Comparison of ENCODE assay signal across 22 cellular contexts in the genomic region with DNA sequence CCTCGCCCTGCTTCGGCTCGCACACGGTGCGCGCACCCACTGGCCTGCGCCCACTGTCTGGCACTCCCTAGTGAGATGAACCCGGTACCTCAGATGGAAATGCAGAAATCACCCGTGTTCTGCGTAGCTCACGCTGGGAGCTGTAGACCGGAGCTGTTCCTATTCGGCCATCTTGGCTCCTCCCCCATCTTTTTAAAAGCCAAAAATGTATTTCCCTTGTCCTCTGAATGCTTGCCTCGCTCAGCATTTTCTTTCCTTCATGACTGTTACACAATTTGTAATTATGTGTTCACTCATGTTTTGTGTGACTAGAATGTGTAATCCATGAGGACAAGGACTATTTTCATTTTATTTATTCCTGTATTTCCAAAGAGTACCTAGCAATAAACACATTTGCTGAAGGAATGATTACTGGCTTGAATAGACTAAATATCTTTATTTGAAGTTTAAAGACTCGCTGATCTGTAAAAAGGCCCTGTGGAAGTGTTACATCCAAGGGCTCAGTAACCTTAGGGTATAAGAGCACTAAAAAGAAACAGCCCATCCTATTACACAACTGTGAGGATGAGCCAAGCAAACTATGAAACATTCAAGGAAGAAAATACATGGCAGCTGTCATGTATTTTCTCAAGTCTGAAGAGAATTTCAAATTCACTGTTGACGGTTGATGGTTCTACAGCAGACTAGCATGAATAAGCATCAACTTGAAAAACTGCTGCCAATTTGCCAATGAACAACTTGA.
DNase-seq lines count a peak whose midpoint lies in the region; ATAC-seq and TF ChIP-seq lines count a peak whose summit lies in the region.
"Had no signal": no experiment of that assay in that cellular context is flagged by ENCODE, and none has a peak within 500 bp of the region (broad histone marks: within the 10 kb centered on the region; RNA-seq: fewer than 3 reads in every experiment).

No MANE protein-coding gene starts in this region.

- intact Hi-C loops in activated CD4-positive, alpha-beta T cell treated with anti-CD3 and anti-CD28 coated beads, Interleukin-2, amount 10 ng/mL, durations not matched to agents 24 days and 14 days (cut with micrococcal nuclease): no loop called here
- intact Hi-C loops in upper lobe of right lung (cut with DNase I): no loop called here

- H3K9me3 ChIP-seq in upper lobe of right lung: no peaks in the 10 kb centered on the region
- H3K9me3 ChIP-seq: BLaER1, left lung, neutrophil had no signal

- ATAC-seq in activated CD8-positive, alpha-beta T cell treated with anti-CD3 and anti-CD28 coated beads, Interleukin-2, amount 10 ng/mL, durations not matched to agents 7 days and 5 days: no peak
- no peak for ATAC-seq in upper lobe of right lung
- ATAC-seq: activated CD8-positive, alpha-beta memory T cell treated with anti-CD3 and anti-CD28 coated beads, Interleukin-2, amount 10 ng/mL, durations not matched to agents 7 days and 5 days; left lung had no signal

- no peaks in the 10 kb centered on the region for H3K27me3 ChIP-seq in upper lobe of right lung
- H3K27me3 ChIP-seq: BLaER1, left lung, neutrophil had no signal

- no peaks in the 10 kb centered on the region for H3K4me1 ChIP-seq in upper lobe of right lung
- H3K4me1 ChIP-seq: BLaER1, left lung had no signal

- no peak for TF ChIP-seq CTCF in nephron progenitor cell (IDR thresholded peaks at IDR 0.05)
- TF ChIP-seq CTCF in upper lobe of right lung (IDR thresholded peaks at IDR 0.05): no peak

- H3K9me3 Mint-ChIP-seq in nephron progenitor cell: peaks cover 39% of the 10 kb centered on the region
- no peaks in the 10 kb centered on the region for H3K9me3 Mint-ChIP-seq in activated CD4-positive, alpha-beta T cell treated with anti-CD3 and anti-CD28 coated beads, Interleukin-2, amount 10 ng/mL, durations not matched to agents 24 days and 14 days
- no peaks in the 10 kb centered on the region for H3K9me3 Mint-ChIP-seq in activated CD8-positive, alpha-beta T cell treated with anti-CD3 and anti-CD28 coated beads, Interleukin-2, amount 10 ng/mL, durations not matched to agents 7 days and 5 days (ENCODE audit: insufficient read depth)
- H3K9me3 Mint-ChIP-seq: activated naive CD4-positive, alpha-beta T cell treated with anti-CD3 and anti-CD28 coated beads, Interleukin-2, amount 50 U/mL, for 24 hours; activated T-helper 1 cell treated with anti-CD3 and anti-CD28 coated beads, Interleukin-12 subunit alpha, Interleukin-12 subunit beta, Interleukin-2, Interleukin-4 antibody, amounts not matched to agents 30 ng/mL and 10 ng/mL and 1 ng/mL, durations not matched to agents 14 hours and 24 hours and 36 hours had no signal

- no peaks in the 10 kb centered on the region for H3K27me3 Mint-ChIP-seq in nephron progenitor cell (ENCODE audit: low read depth, poor library complexity)
- H3K27me3 Mint-ChIP-seq in activated CD4-positive, alpha-beta T cell treated with anti-CD3 and anti-CD28 coated beads, Interleukin-2, amount 10 ng/mL, durations not matched to agents 24 days and 14 days: no peaks in the 10 kb centered on the region
- peaks cover 2% of the 10 kb centered on the region for H3K27me3 Mint-ChIP-seq in activated CD8-positive, alpha-beta T cell treated with anti-CD3 and anti-CD28 coated beads, Interleukin-2, amount 10 ng/mL, durations not matched to agents 7 days and 5 days (ENCODE audit: low read depth)
- H3K27me3 Mint-ChIP-seq: activated CD8-positive, alpha-beta memory T cell treated with anti-CD3 and anti-CD28 coated beads, Interleukin-2, amount 10 ng/mL, durations not matched to agents 7 days and 5 days had no signal

- POLR2A ChIA-PET in activated CD8-positive, alpha-beta T cell treated with anti-CD3 and anti-CD28 coated beads, Interleukin-2, amount 10 ng/mL, durations not matched to agents 7 days and 5 days (lab: Charles Lee): no interaction called here

- H3K27ac Mint-ChIP-seq in nephron progenitor cell: peak overlapping the region; percentile 43
- H3K27ac Mint-ChIP-seq in activated CD4-positive, alpha-beta T cell treated with anti-CD3 and anti-CD28 coated beads, Interleukin-2, amount 10 ng/mL, durations not matched to agents 24 days and 14 days: no peak overlapping the region
- H3K27ac Mint-ChIP-seq in activated CD8-positive, alpha-beta T cell treated with anti-CD3 and anti-CD28 coated beads, Interleukin-2, amount 10 ng/mL, durations not matched to agents 7 days and 5 days: no peak overlapping the region
- H3K27ac Mint-ChIP-seq: activated CD8-positive, alpha-beta memory T cell treated with anti-CD3 and anti-CD28 coated beads, Interleukin-2, amount 10 ng/mL, durations not matched to agents 7 days and 5 days; activated naive CD4-positive, alpha-beta T cell treated with anti-CD3 and anti-CD28 coated beads, Interleukin-2, amount 50 U/mL, for 24 hours; activated T-helper 1 cell treated with anti-CD3 and anti-CD28 coated beads, Interleukin-12 subunit alpha, Interleukin-12 subunit beta, Interleukin-2, Interleukin-4 antibody, amounts not matched to agents 30 ng/mL and 10 ng/mL and 1 ng/mL, durations not matched to agents 14 hours and 24 hours and 36 hours had no signal

- H3K36me3 ChIP-seq in upper lobe of right lung: no peaks in the 10 kb centered on the region
- H3K36me3 ChIP-seq: BLaER1, left lung, neutrophil had no signal

- peak overlapping the region; percentile 84 for H3K27ac ChIP-seq in epithelial cell of prostate
- no peak overlapping the region for H3K27ac ChIP-seq in upper lobe of right lung
- H3K27ac ChIP-seq: BLaER1, left lung, neutrophil had no signal

- peaks cover 16% of the 10 kb centered on the region for H3K36me3 Mint-ChIP-seq in nephron progenitor cell (ENCODE audit: low read depth)
- no peaks in the 10 kb centered on the region for H3K36me3 Mint-ChIP-seq in activated CD4-positive, alpha-beta T cell treated with anti-CD3 and anti-CD28 coated beads, Interleukin-2, amount 10 ng/mL, durations not matched to agents 24 days and 14 days (ENCODE audit: low read depth)
- no peaks in the 10 kb centered on the region for H3K36me3 Mint-ChIP-seq in activated CD8-positive, alpha-beta T cell treated with anti-CD3 and anti-CD28 coated beads, Interleukin-2, amount 10 ng/mL, durations not matched to agents 7 days and 5 days (ENCODE audit: low read depth)
- H3K36me3 Mint-ChIP-seq: activated CD8-positive, alpha-beta memory T cell treated with anti-CD3 and anti-CD28 coated beads, Interleukin-2, amount 10 ng/mL, durations not matched to agents 7 days and 5 days had no signal

- H3K4me1 Mint-ChIP-seq in nephron progenitor cell: peaks cover 18% of the 10 kb centered on the region
- no peaks in the 10 kb centered on the region for H3K4me1 Mint-ChIP-seq in activated CD4-positive, alpha-beta T cell treated with anti-CD3 and anti-CD28 coated beads, Interleukin-2, amount 10 ng/mL, durations not matched to agents 24 days and 14 days
- H3K4me1 Mint-ChIP-seq in activated CD8-positive, alpha-beta T cell treated with anti-CD3 and anti-CD28 coated beads, Interleukin-2, amount 10 ng/mL, durations not matched to agents 7 days and 5 days (ENCODE audit: low read depth): no peaks in the 10 kb centered on the region
- H3K4me1 Mint-ChIP-seq: activated CD8-positive, alpha-beta memory T cell treated with anti-CD3 and anti-CD28 coated beads, Interleukin-2, amount 10 ng/mL, durations not matched to agents 7 days and 5 days; activated naive CD4-positive, alpha-beta T cell treated with anti-CD3 and anti-CD28 coated beads, Interleukin-2, amount 50 U/mL, for 24 hours had no signal

- peak; percentile 28 for DNase-seq in ELF-1 (ENCODE audit: low read depth, low spot score)
- peak; percentile 24 for DNase-seq in NCI-H748 treated with DMSO at 0.1 percent for 48 hours (lab: John Stamatoyannopoulos, UW)
- DNase-seq in epithelial cell of prostate (ENCODE audit: low read depth, low spot score): no peak
- DNase-seq in nephron progenitor cell: no peak
- no peak for DNase-seq in SKM-1 treated with dmso at 0.1 percent for 144 hours (lab: John Stamatoyannopoulos, UW; ENCODE audit: unreplicated experiment)
- DNase-seq in activated CD4-positive, alpha-beta T cell treated with anti-CD3 and anti-CD28 coated beads, Interleukin-2, amount 10 ng/mL, durations not matched to agents 24 days and 14 days: no peak
- DNase-seq in activated CD8-positive, alpha-beta T cell treated with anti-CD3 and anti-CD28 coated beads, Interleukin-2, amount 10 ng/mL, durations not matched to agents 7 days and 5 days: no peak
- DNase-seq in upper lobe of right lung: no peak
- DNase-seq: activated CD4-positive, alpha-beta T cell treated with anti-CD3 and anti-CD28 coated beads for 1 hour; activated CD8-positive, alpha-beta memory T cell treated with anti-CD3 and anti-CD28 coated beads, Interleukin-2, amount 10 ng/mL, durations not matched to agents 7 days and 5 days; Calu3; effector CD8-positive, alpha-beta T cell; IMR-90; left lung; midbrain; NCI-H1694 treated with DMSO at 0.1 percent for 48 hours; stimulated activated CD4-positive, alpha-beta T cell treated with anti-CD3 and anti-CD28 coated beads, Interleukin-12 subunit alpha, Interleukin-12 subunit beta, amount 100 ng/mL, for 4 hours; stimulated activated CD8-positive, alpha-beta memory T cell treated with anti-CD3 and anti-CD28 coated beads, Interleukin-4, amount 100 ng/mL, for 48 hours had no signal

- H3K4me3 Mint-ChIP-seq in nephron progenitor cell: peak overlapping the region; percentile 58
- no peak overlapping the region for H3K4me3 Mint-ChIP-seq in activated CD4-positive, alpha-beta T cell treated with anti-CD3 and anti-CD28 coated beads, Interleukin-2, amount 10 ng/mL, durations not matched to agents 24 days and 14 days
- H3K4me3 Mint-ChIP-seq in activated CD8-positive, alpha-beta T cell treated with anti-CD3 and anti-CD28 coated beads, Interleukin-2, amount 10 ng/mL, durations not matched to agents 7 days and 5 days: no peak overlapping the region
- H3K4me3 Mint-ChIP-seq: activated CD8-positive, alpha-beta memory T cell treated with anti-CD3 and anti-CD28 coated beads, Interleukin-2, amount 10 ng/mL, durations not matched to agents 7 days and 5 days; activated naive CD4-positive, alpha-beta T cell treated with anti-CD3 and anti-CD28 coated beads, Interleukin-2, amount 50 U/mL, for 24 hours; activated T-helper 1 cell treated with anti-CD3 and anti-CD28 coated beads, Interleukin-12 subunit alpha, Interleukin-12 subunit beta, Interleukin-2, Interleukin-4 antibody, amounts not matched to agents 30 ng/mL and 10 ng/mL and 1 ng/mL, durations not matched to agents 14 hours and 24 hours and 36 hours had no signal

- CTCF ChIA-PET in activated CD8-positive, alpha-beta T cell treated with anti-CD3 and anti-CD28 coated beads, Interleukin-2, amount 10 ng/mL, durations not matched to agents 7 days and 5 days (lab: Charles Lee): no interaction called here

- no peak overlapping the region for H3K4me3 ChIP-seq in upper lobe of right lung
- H3K4me3 ChIP-seq: BLaER1, left lung had no signal

Comparison
In these comparisons a context has a peak if more than half of its experiments do, and no peak if none do; other contexts are left out.
1. DNase-seq: peak in ELF-1 (single experiment) and NCI-H748 treated with DMSO at 0.1 percent for 48 hours (single experiment); none in epithelial cell of prostate (single experiment), nephron progenitor cell (single experiment), SKM-1 treated with dmso at 0.1 percent for 144 hours (single experiment), activated CD4-positive, alpha-beta T cell treated with anti-CD3 and anti-CD28 coated beads, Interleukin-2, amount 10 ng/mL, durations not matched to agents 24 days and 14 days (single experiment), activated CD8-positive, alpha-beta T cell treated with anti-CD3 and anti-CD28 coated beads, Interleukin-2, amount 10 ng/mL, durations not matched to agents 7 days and 5 days (single experiment) and upper lobe of right lung (single experiment).